Comparison of ENCODE assay signal across 8 cellular contexts in the genomic region with DNA sequence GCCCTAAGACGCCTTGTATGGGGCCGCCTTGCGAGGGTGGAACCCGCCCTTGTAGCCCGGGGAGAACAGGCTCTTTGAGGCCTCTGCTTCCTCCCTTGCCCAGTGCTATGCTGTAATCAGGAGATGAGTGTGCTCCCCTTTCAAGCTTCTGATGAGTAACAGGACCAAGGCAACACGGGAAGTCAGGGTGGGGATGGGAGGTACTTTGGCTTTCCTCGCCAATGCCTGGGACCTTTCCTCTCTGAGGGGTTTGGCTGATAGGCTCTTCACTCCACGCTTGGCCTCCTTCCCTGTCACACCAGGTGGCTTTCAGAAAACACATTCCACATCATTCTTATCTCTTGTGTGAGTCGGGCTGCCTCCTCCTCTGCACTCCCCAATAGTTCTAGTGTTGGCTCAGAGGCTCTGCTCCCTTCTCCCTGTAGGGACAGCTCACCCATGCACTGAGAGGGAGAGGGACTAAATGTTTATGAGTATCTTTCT.
DNase-seq lines count a peak whose midpoint lies in the region; ATAC-seq, FAIRE-seq and TF ChIP-seq lines count a peak whose summit lies in the region.

No MANE protein-coding gene starts in this region.

- H3K4me1 Mint-ChIP-seq in T-helper 1 cell treated with Interleukin-12 subunit alpha and Interleukin-12 subunit beta and Interleukin-4 antibody, amounts not matched to agents 30 μg/mL and 1 μg/mL, for 36 hours (ENCODE audit: low read depth) = peaks cover 57% of the 10 kb centered on the region
- peaks cover 38 to 41% of the 10 kb centered on the region in 2 donors for H3K4me1 Mint-ChIP-seq in effector memory CD8-positive, alpha-beta T cell (ENCODE audit: low read depth in 2 of 2)

- H2AFZ ChIP-seq in GM23248 (peak overlapping the region; percentile 82), osteoblast (ENCODE audit: low read length) (peak overlapping the region; percentile 83)

- in situ Hi-C loops in GM23248 (cut with MboI) = no loop called here

- no peak for FAIRE-seq in GM12891 (lab: Jason Lieb, UNC)

- no peak for TF ChIP-seq CTCF in osteoblast (IDR thresholded peaks at IDR 0.05; ENCODE audit: extremely low read depth, low read depth, low read length)

- H3K27me3 ChIP-seq in GM23248 (replicated peaks; ENCODE audit: insufficient read depth) (no peaks in the 10 kb centered on the region), osteoblast (ENCODE audit: insufficient read depth, low read length) (no peaks in the 10 kb centered on the region)

- 51% methylated on average over 9 of the region's 9 CpGs for WGBS in GM23248 (ENCODE audit: low coverage in 1 of 2, low lambda C conversion rate in 2 of 2, missing lambda C conversion rate in 2 of 2), 2 experiments

- H3F3A ChIP-seq in GM23248 (ENCODE audit: insufficient read depth) = peaks cover 5% of the 10 kb centered on the region; the same call in 1 of the 2 replicates

- H4K20me1 ChIP-seq in GM23248 (ENCODE audit: insufficient read depth) (no peaks in the 10 kb centered on the region), osteoblast (ENCODE audit: insufficient read depth, low read length) (no peaks in the 10 kb centered on the region)

- H3K27ac ChIP-seq in GM23248 = peak overlapping the region; percentile 41
- H3K27ac ChIP-seq in osteoblast (ENCODE audit: low read depth, low read length) = peak overlapping the region; percentile 45

- 0 out of 2 replicates have a peak, but pooled peaks cover 9% of the 10 kb centered on the region for H3K4me1 ChIP-seq in GM23248 (ENCODE audit: insufficient read depth)
- peaks cover 5% of the 10 kb centered on the region for H3K4me1 ChIP-seq in osteoblast (ENCODE audit: insufficient read depth, low read length)

- ATAC-seq in effector memory CD8-positive, alpha-beta T cell (replicated peaks) = no peak
- no peak for ATAC-seq in GM18861 (IDR thresholded peaks at IDR 0.05; ENCODE audit: unreplicated experiment)

- H3K9me3 ChIP-seq in GM23248 (ENCODE audit: low read depth) (no peaks in the 10 kb centered on the region), osteoblast (ENCODE audit: low read depth, low read length) (no peaks in the 10 kb centered on the region)

- peak; percentile 86 for DNase-seq in GM23248
- no peak for DNase-seq in effector memory CD8-positive, alpha-beta T cell
- DNase-seq in osteoblast (ENCODE audit: insufficient read length, low spot score, missing footprints) = peak; percentile 80
- no peak for DNase-seq in effector CD8-positive, alpha-beta T cell (lab: John Stamatoyannopoulos, UW)
- no peak for DNase-seq in activated gamma-delta T cell treated with Interleukin-2 at 50 U/mL for 16 hours
- DNase-seq in GM12891 (ENCODE audit: insufficient read length, low spot score) = no peak

- H3K36me3 ChIP-seq in GM23248 (ENCODE audit: low read depth) = no peaks in the 10 kb centered on the region
- H3K36me3 ChIP-seq in osteoblast (ENCODE audit: insufficient read depth, low read length) = no peaks in the 10 kb centered on the region

- H3K27ac Mint-ChIP-seq in T-helper 1 cell treated with Interleukin-12 subunit alpha and Interleukin-12 subunit beta and Interleukin-4 antibody, amounts not matched to agents 30 μg/mL and 1 μg/mL, for 36 hours = peak overlapping the region; percentile 71
- peak overlapping the region; percentile 65 to 71 for H3K27ac Mint-ChIP-seq in effector memory CD8-positive, alpha-beta T cell

- no peak overlapping the region for H3K4me3 Mint-ChIP-seq in T-helper 1 cell treated with Interleukin-12 subunit alpha and Interleukin-12 subunit beta and Interleukin-4 antibody, amounts not matched to agents 30 μg/mL and 1 μg/mL, for 36 hours
- H3K4me3 Mint-ChIP-seq in effector memory CD8-positive, alpha-beta T cell = no peak overlapping the region

- H3K4me3 ChIP-seq in GM23248 (no peak overlapping the region), osteoblast (ENCODE audit: insufficient read depth, low read length) (no peak overlapping the region)

- no peaks in the 10 kb centered on the region for H3K27me3 Mint-ChIP-seq in T-helper 1 cell treated with Interleukin-12 subunit alpha and Interleukin-12 subunit beta and Interleukin-4 antibody, amounts not matched to agents 30 μg/mL and 1 μg/mL, for 36 hours (ENCODE audit: low read depth)
- H3K27me3 Mint-ChIP-seq in effector memory CD8-positive, alpha-beta T cell = no peaks in the 10 kb centered on the region

- H3K4me2 ChIP-seq in GM23248 (ENCODE audit: unreplicated experiment) = no peak overlapping the region
- peak overlapping the region; percentile 60 for H3K4me2 ChIP-seq in osteoblast (ENCODE audit: insufficient read depth, low read length)

- no peak overlapping the region for H3K9ac ChIP-seq in GM23248

- peaks cover 4% of the 10 kb centered on the region for H3K36me3 Mint-ChIP-seq in T-helper 1 cell treated with Interleukin-12 subunit alpha and Interleukin-12 subunit beta and Interleukin-4 antibody, amounts not matched to agents 30 μg/mL and 1 μg/mL, for 36 hours (ENCODE audit: low read depth)
- H3K36me3 Mint-ChIP-seq in effector memory CD8-positive, alpha-beta T cell (ENCODE audit: insufficient read depth) = no peaks in the 10 kb centered on the region

- TF ChIP-seq POLR2A in GM12891 (IDR thresholded peaks at IDR 0.05; ENCODE audit: low read depth, low read length) = no peak

- no peaks in the 10 kb centered on the region for H3K79me2 ChIP-seq in GM23248 (ENCODE audit: insufficient read depth)
- no peaks in the 10 kb centered on the region for H3K79me2 ChIP-seq in osteoblast (ENCODE audit: insufficient read depth, low read length)

- no peaks in the 10 kb centered on the region for H3K9me2 ChIP-seq in GM23248 (ENCODE audit: insufficient read depth)

- H3K9me3 Mint-ChIP-seq in T-helper 1 cell treated with Interleukin-12 subunit alpha and Interleukin-12 subunit beta and Interleukin-4 antibody, amounts not matched to agents 30 μg/mL and 1 μg/mL, for 36 hours = peaks cover 13% of the 10 kb centered on the region
- H3K9me3 Mint-ChIP-seq in effector memory CD8-positive, alpha-beta T cell = peaks cover 0 to 2% of the 10 kb centered on the region in 2 donors

TF ChIP-seq in GM12891, 5 proteins besides CTCF, POLR2A, EP300 and RAD21:
- TF ChIP-seq SPI1 (IDR thresholded peaks at IDR 0.05; ENCODE audit: low read depth, low read length) = no peak
- TF ChIP-seq PAX5 (IDR thresholded peaks at IDR 0.05; ENCODE audit: insufficient read depth, low read length, severe bottlenecking) = no peak
- no peak for TF ChIP-seq TAF1 (IDR thresholded peaks at IDR 0.05; ENCODE audit: low read depth, low read length)
- no peak for TF ChIP-seq POU2F2 (IDR thresholded peaks at IDR 0.05; ENCODE audit: low read depth, low read length)
- no peak for TF ChIP-seq POLR2AphosphoS5 (IDR thresholded peaks at IDR 0.05; ENCODE audit: low read depth, low read length)
TF ChIP-seq in GM12891: peak in this region for 0.

Comparison
In these comparisons a context has a peak if more than half of its experiments do, and no peak if none do; other contexts are left out.
1. DNase-seq: peak in GM23248 (single experiment) and osteoblast (single experiment); none in effector memory CD8-positive, alpha-beta T cell (0 of 3), effector CD8-positive, alpha-beta T cell (single experiment), activated gamma-delta T cell treated with Interleukin-2 at 50 U/mL for 16 hours (single experiment) and GM12891 (single experiment).